In the genomic region with DNA sequence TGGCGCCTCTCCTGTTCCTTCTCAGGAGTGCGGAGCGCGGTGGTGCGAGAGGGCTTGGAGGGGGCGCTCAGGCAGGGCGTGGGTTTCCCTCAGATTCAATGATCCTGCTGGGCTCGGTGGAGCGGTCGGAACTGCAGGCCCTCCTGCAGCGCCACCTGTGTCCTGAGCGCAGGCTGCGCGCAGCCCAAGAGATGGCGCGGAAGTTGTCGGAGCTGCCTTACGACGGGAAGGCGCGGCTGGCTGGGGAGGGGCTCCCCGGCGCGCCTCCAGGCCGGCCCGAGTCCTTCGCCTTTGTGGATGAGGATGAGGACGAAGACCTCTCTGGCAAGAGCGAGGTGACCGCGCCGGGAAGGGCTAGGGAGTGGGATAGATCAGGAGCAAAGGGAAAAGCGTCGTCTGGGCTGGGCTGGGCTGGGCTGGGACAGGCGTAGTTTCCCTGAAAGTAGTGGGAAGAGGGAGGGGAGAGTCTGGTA, we compare ENCODE assay signal across 1 cellular context.
TF ChIP-seq lines count a peak whose summit lies in the region.

No MANE protein-coding gene starts in this region.

TF ChIP-seq in IMR-90, 13 proteins besides CTCF, POLR2A, EP300 and RAD21 (continued from another document):
- TF ChIP-seq, protein P1, sequence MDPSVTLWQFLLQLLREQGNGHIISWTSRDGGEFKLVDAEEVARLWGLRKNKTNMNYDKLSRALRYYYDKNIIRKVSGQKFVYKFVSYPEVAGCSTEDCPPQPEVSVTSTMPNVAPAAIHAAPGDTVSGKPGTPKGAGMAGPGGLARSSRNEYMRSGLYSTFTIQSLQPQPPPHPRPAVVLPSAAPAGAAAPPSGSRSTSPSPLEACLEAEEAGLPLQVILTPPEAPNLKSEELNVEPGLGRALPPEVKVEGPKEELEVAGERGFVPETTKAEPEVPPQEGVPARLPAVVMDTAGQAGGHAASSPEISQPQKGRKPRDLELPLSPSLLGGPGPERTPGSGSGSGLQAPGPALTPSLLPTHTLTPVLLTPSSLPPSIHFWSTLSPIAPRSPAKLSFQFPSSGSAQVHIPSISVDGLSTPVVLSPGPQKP (IDR thresholded peaks at IDR 0.05; ENCODE audit: borderline replicate concordance, low read depth, low read length): no peak
- no peak for TF ChIP-seq RCOR1 (IDR thresholded peaks at IDR 0.05; ENCODE audit: insufficient replicate concordance, low read length)
- TF ChIP-seq CEBPB (IDR thresholded peaks at IDR 0.05; ENCODE audit: low read depth, low read length): no peak
- TF ChIP-seq MAZ (IDR thresholded peaks at IDR 0.05; ENCODE audit: borderline replicate concordance, low read depth, low read length): no peak
- no peak for TF ChIP-seq RFX5 (IDR thresholded peaks at IDR 0.05; ENCODE audit: low read depth, low read length)
- no peak for TF ChIP-seq CHD1 (IDR thresholded peaks at IDR 0.05; ENCODE audit: low read depth, low read length)
- TF ChIP-seq MXI1 (IDR thresholded peaks at IDR 0.05; ENCODE audit: borderline replicate concordance, low read depth, low read length): no peak
- no peak for TF ChIP-seq BHLHE40 (IDR thresholded peaks at IDR 0.05; ENCODE audit: low read depth, low read length)
